In the genomic region with DNA sequence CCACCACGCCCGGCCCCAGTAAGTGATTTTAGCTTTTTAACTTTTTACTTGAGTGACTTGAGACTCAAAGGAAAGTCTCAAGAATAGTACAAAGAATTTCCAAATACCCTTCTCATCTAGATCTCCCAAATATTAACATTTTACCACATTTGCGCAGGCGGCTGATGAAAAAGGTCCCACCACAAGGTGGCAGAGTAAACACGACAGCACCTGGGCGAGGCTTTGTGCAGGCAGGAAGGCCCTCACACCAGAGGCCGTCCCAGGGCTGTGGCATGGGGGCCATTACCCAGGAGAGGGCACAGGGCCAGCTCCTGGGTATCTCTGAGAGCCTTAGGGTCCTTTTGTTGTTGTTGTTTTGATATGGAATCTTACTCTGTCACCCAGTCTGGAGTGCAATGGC, we compare ENCODE assay signal across 8 cellular contexts. TPM values are rescaled to one million over a fixed set of nuclear protein-coding genes. Genes with fewer than 3 reads are reported as not detected.
DNase-seq lines count a peak whose midpoint lies in the region; ATAC-seq and TF ChIP-seq lines count a peak whose summit lies in the region.

No MANE protein-coding gene starts in this region.

- no peaks in the 10 kb centered on the region for H3K36me3 Mint-ChIP-seq in activated CD8-positive, alpha-beta T cell treated with anti-CD3 and anti-CD28 coated beads, Interleukin-2, amount 10 ng/mL, durations not matched to agents 7 days and 5 days (ENCODE audit: low read depth)

- peaks cover 5% of the 10 kb centered on the region for H3K27me3 ChIP-seq in kidney epithelial cell (ENCODE audit: control insufficient read depth, insufficient read depth, low read length)

- H3K4me3 ChIP-seq in kidney epithelial cell (ENCODE audit: low read depth, low read length), result no peak overlapping the region

- TF ChIP-seq CTCF in kidney epithelial cell (IDR thresholded peaks at IDR 0.05; ENCODE audit: insufficient read depth, low read length, poor library complexity, severe bottlenecking), result peak; percentile 10

- peaks cover 11% of the 10 kb centered on the region for H3K4me1 Mint-ChIP-seq in activated CD8-positive, alpha-beta T cell treated with anti-CD3 and anti-CD28 coated beads, Interleukin-2, amount 10 ng/mL, durations not matched to agents 7 days and 5 days (ENCODE audit: low read depth)

- H3K27me3 Mint-ChIP-seq in activated CD8-positive, alpha-beta T cell treated with anti-CD3 and anti-CD28 coated beads, Interleukin-2, amount 10 ng/mL, durations not matched to agents 7 days and 5 days (ENCODE audit: low read depth), result no peaks in the 10 kb centered on the region

- DNase-seq in EH (ENCODE audit: low read depth), result peak; percentile 31
- DNase-seq in HT-29 (ENCODE audit: low spot score), result peak; percentile 52
- DNase-seq in activated CD8-positive, alpha-beta T cell treated with anti-CD3 and anti-CD28 coated beads, Interleukin-2, amount 10 ng/mL, durations not matched to agents 7 days and 5 days, result peak; percentile 46
- no peak for DNase-seq in kidney epithelial cell (ENCODE audit: low read depth)
- DNase-seq in cortex of kidney (lab: John Stamatoyannopoulos, UW), result no peak
- no peak for DNase-seq in GF-D8 (lab: John Stamatoyannopoulos, UW)
- DNase-seq in SW480 (ENCODE audit: low spot score), result no peak

- H3K9me3 Mint-ChIP-seq in activated CD8-positive, alpha-beta T cell treated with anti-CD3 and anti-CD28 coated beads, Interleukin-2, amount 10 ng/mL, durations not matched to agents 7 days and 5 days (ENCODE audit: insufficient read depth), result no peaks in the 10 kb centered on the region

- H3K36me3 ChIP-seq in kidney epithelial cell (ENCODE audit: control insufficient read depth, insufficient read depth, low read length), result no peaks in the 10 kb centered on the region

- ATAC-seq in activated CD8-positive, alpha-beta T cell treated with anti-CD3 and anti-CD28 coated beads, Interleukin-2, amount 10 ng/mL, durations not matched to agents 7 days and 5 days, result no peak
- ATAC-seq in GM19463 (IDR thresholded peaks at IDR 0.05; ENCODE audit: unreplicated experiment), result no peak

- POLR2A ChIA-PET in activated CD8-positive, alpha-beta T cell treated with anti-CD3 and anti-CD28 coated beads, Interleukin-2, amount 10 ng/mL, durations not matched to agents 7 days and 5 days (lab: Charles Lee), result no interaction called here

- CTCF ChIA-PET in activated CD8-positive, alpha-beta T cell treated with anti-CD3 and anti-CD28 coated beads, Interleukin-2, amount 10 ng/mL, durations not matched to agents 7 days and 5 days (lab: Charles Lee), result interaction anchor here (0.6 to 1.4 kb wide), 7 partner anchors 10 to 688 kb away, joined by 3 read pairs; no protein-coding TSS in a partner anchor

- H3K27ac Mint-ChIP-seq in activated CD8-positive, alpha-beta T cell treated with anti-CD3 and anti-CD28 coated beads, Interleukin-2, amount 10 ng/mL, durations not matched to agents 7 days and 5 days, result no peak overlapping the region

- H3K4me3 Mint-ChIP-seq in activated CD8-positive, alpha-beta T cell treated with anti-CD3 and anti-CD28 coated beads, Interleukin-2, amount 10 ng/mL, durations not matched to agents 7 days and 5 days, result no peak overlapping the region

RNA-seq across cellular contexts. Expression of a gene that starts 50.0 kb away (rescaled TPM):
- 64.0 and 72.0 TPM in 2 replicates for total RNA-seq in HT-29 (2014; rRNA removed; shearing (Covaris generic))
- 10 to 100 TPM; 43.2 to 49.9 TPM for total RNA-seq in activated CD8-positive, alpha-beta T cell treated with anti-CD3 and anti-CD28 coated beads, Interleukin-2, amount 10 ng/mL, durations not matched to agents 7 days and 5 days
- 66.5 and 71.5 TPM in 2 replicates for total RNA-seq in kidney epithelial cell

Comparison
In these comparisons a context has a peak if more than half of its experiments do, and no peak if none do; other contexts are left out.
1. DNase-seq: peak in EH (single experiment), HT-29 (single experiment) and activated CD8-positive, alpha-beta T cell treated with anti-CD3 and anti-CD28 coated beads, Interleukin-2, amount 10 ng/mL, durations not matched to agents 7 days and 5 days (single experiment); none in kidney epithelial cell (single experiment), cortex of kidney (single experiment), GF-D8 (single experiment) and SW480 (single experiment).